ENCODE assay signal across 8 cellular contexts in the genomic region with DNA sequence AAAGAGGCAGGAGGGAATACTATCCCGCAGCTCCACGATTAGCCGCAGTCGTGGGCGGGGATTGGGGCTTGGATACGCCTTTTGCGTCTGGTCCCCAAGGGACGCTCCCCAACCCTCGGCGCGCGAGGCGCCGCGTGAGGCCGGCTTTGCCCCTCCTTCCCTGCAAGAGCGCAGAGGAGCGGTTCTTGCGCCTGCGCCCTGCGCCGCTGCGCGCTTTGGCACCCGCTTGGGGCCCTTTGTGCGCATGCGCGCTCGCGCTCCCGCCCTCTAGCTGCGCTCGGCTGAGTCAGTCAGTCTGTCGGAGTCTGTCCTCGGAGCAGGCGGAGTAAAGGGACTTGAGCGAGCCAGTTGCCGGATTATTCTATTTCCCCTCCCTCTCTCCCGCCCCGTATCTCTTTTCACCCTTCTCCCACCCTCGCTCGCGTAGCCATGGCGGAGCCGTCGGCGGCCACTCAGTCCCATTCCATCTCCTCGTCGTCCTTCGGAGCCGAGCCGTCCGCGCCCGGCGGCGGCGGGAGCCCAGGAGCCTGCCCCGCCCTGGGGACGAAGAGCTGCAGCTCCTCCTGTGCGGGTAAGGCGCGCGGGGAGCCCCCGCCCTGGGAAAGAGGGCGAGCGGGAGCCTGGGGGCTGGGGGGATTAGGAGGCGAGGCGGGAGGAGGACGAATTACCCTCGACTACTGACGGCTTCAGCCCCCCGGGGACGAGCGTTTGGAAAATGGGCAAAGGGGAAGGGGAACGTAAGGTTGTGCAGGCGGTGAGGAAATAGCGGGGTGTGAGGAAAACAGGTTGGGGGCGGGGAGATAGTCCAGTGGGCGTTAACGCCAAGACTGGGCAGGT. TPM values are rescaled to one million over a fixed set of nuclear protein-coding genes. Genes with fewer than 3 reads are reported as not detected.
DNase-seq lines count a peak whose midpoint lies in the region; ATAC-seq and TF ChIP-seq lines count a peak whose summit lies in the region.

A gene with protein sequence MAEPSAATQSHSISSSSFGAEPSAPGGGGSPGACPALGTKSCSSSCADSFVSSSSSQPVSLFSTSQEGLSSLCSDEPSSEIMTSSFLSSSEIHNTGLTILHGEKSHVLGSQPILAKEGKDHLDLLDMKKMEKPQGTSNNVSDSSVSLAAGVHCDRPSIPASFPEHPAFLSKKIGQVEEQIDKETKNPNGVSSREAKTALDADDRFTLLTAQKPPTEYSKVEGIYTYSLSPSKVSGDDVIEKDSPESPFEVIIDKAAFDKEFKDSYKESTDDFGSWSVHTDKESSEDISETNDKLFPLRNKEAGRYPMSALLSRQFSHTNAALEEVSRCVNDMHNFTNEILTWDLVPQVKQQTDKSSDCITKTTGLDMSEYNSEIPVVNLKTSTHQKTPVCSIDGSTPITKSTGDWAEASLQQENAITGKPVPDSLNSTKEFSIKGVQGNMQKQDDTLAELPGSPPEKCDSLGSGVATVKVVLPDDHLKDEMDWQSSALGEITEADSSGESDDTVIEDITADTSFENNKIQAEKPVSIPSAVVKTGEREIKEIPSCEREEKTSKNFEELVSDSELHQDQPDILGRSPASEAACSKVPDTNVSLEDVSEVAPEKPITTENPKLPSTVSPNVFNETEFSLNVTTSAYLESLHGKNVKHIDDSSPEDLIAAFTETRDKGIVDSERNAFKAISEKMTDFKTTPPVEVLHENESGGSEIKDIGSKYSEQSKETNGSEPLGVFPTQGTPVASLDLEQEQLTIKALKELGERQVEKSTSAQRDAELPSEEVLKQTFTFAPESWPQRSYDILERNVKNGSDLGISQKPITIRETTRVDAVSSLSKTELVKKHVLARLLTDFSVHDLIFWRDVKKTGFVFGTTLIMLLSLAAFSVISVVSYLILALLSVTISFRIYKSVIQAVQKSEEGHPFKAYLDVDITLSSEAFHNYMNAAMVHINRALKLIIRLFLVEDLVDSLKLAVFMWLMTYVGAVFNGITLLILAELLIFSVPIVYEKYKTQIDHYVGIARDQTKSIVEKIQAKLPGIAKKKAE (plus strand): TSS at position 293 of the 837 bp plus-strand sequence. CDS start 137 bp downstream, at position 430.

- peak within 1 kb of the TSS; percentile 76 for H3K27ac Mint-ChIP-seq in activated CD4-positive, alpha-beta T cell treated with anti-CD3 and anti-CD28 coated beads, Interleukin-2, amount 10 ng/mL, durations not matched to agents 24 days and 14 days

- peaks cover 2% of the 10 kb centered on the region for H3K36me3 Mint-ChIP-seq in activated CD4-positive, alpha-beta T cell treated with anti-CD3 and anti-CD28 coated beads, Interleukin-2, amount 10 ng/mL, durations not matched to agents 24 days and 14 days (ENCODE audit: low read depth)

- peak within 1 kb of the TSS; percentile 88 to 97 for H3K27ac ChIP-seq in coronary artery

- intact Hi-C loops in activated CD4-positive, alpha-beta T cell treated with anti-CD3 and anti-CD28 coated beads, Interleukin-2, amount 10 ng/mL, durations not matched to agents 24 days and 14 days (cut with micrococcal nuclease), result loop anchor here (1.0 to 5.0 kb wide), 4 partner anchors 10 to 1254 kb away; a partner anchor contains a TSS
- intact Hi-C loops in left colon (cut with DNase I, micrococcal nuclease), result no loop called here

- H3K4me3 ChIP-seq in BJ (ENCODE audit: low read depth, low read length), result peak within 1 kb of the TSS; percentile 79
- H3K4me3 ChIP-seq in coronary artery, result peak within 1 kb of the TSS; percentile 92

- peaks cover 10% of the 10 kb centered on the region for H3K27me3 Mint-ChIP-seq in activated CD4-positive, alpha-beta T cell treated with anti-CD3 and anti-CD28 coated beads, Interleukin-2, amount 10 ng/mL, durations not matched to agents 24 days and 14 days

- CTCF ChIA-PET in BJ (lab: Yijun Ruan, JAX), result interaction anchor here (0.6 to 1.9 kb wide), 5 partner anchors 8 to 172 kb away, joined by 3 to 10 read pairs (median 3); no protein-coding TSS in a partner anchor

- ATAC-seq in GM19324 (IDR thresholded peaks at IDR 0.05; ENCODE audit: low FRiP score, unreplicated experiment) (peak; percentile 89), HG03469 (IDR thresholded peaks at IDR 0.05; ENCODE audit: unreplicated experiment) (peak; percentile 88), left colon (peak; percentile 92)

- DNase-seq in BJ (ENCODE audit: low read depth), result peak; percentile 96
- DNase-seq in NCI-H526 treated with DMSO at 0.1 percent for 48 hours (lab: John Stamatoyannopoulos, UW), result peak; percentile 97
- peak; percentile 100 for DNase-seq in activated CD4-positive, alpha-beta T cell treated with anti-CD3 and anti-CD28 coated beads, Interleukin-2, amount 10 ng/mL, durations not matched to agents 24 days and 14 days
- peak; percentile 99 for DNase-seq in coronary artery (ENCODE audit: low spot score)
- DNase-seq in left colon, result peak; percentile 96 to 98
- peak; percentile 99 for DNase-seq in stimulated activated CD4-positive, alpha-beta T cell treated with anti-CD3 and anti-CD28 coated beads, Interleukin-1b, Interleukin-23, amount 100 ng/mL, for 48 hours

- peaks cover 21% of the 10 kb centered on the region for H3K4me1 Mint-ChIP-seq in activated CD4-positive, alpha-beta T cell treated with anti-CD3 and anti-CD28 coated beads, Interleukin-2, amount 10 ng/mL, durations not matched to agents 24 days and 14 days

- no peaks in the 10 kb centered on the region for H3K9me3 Mint-ChIP-seq in activated CD4-positive, alpha-beta T cell treated with anti-CD3 and anti-CD28 coated beads, Interleukin-2, amount 10 ng/mL, durations not matched to agents 24 days and 14 days

- peak within 1 kb of the TSS; percentile 87 for H3K4me3 Mint-ChIP-seq in activated CD4-positive, alpha-beta T cell treated with anti-CD3 and anti-CD28 coated beads, Interleukin-2, amount 10 ng/mL, durations not matched to agents 24 days and 14 days

- TF ChIP-seq CTCF in BJ (IDR thresholded peaks at IDR 0.05; ENCODE audit: insufficient read depth, low read depth, low read length) (peak; percentile 19; the same call in 1 of the 2 replicates), coronary artery (IDR thresholded peaks at IDR 0.05) (no peak)

- H3K36me3 ChIP-seq in BJ (ENCODE audit: control insufficient read depth, insufficient read depth, low read length), result no peaks in the 10 kb centered on the region

- H3K27me3 ChIP-seq in BJ (ENCODE audit: control insufficient read depth, insufficient read depth, low read length), result no peaks in the 10 kb centered on the region

- POLR2A ChIA-PET in BJ (lab: Charles Lee), result interaction anchor here (0.5 to 1.7 kb wide), 4 partner anchors 11 to 98 kb away, joined by 3 to 6 read pairs (median 4); a partner anchor contains a TSS

RNA-seq across cellular contexts. Expression of the gene that starts here (rescaled TPM):
- 91.4 and 164 TPM in 2 replicates for polyA plus RNA-seq in BJ (2011; rRNA removed)
- 67.8 and 88.1 TPM in 2 replicates for polyA minus RNA-seq in BJ (2011; rRNA and poly(A)+ RNA removed)
- 51.3 and 54.2 TPM in 2 replicates for total RNA-seq in activated CD4-positive, alpha-beta T cell treated with anti-CD3 and anti-CD28 coated beads, Interleukin-2, amount 10 ng/mL, durations not matched to agents 24 days and 14 days
- total RNA-seq in left colon, result 100 to 1,000 TPM; 121 to 124 TPM

Comparison
In these comparisons a context has a peak if more than half of its experiments do, and no peak if none do; other contexts are left out.
1. Peak in every context shown above with its lines: DNase-seq, ATAC-seq, H3K4me3 ChIP-seq and H3K27ac ChIP-seq.